In genomic region chr1:6667139-6667538, GRCh38 we compare ENCODE assay signal across 18 cellular contexts. TPM values are rescaled to one million over a fixed set of nuclear protein-coding genes. Genes with fewer than 3 reads are reported as not detected.
DNase-seq lines count a peak whose midpoint lies in the region; ATAC-seq and TF ChIP-seq lines count a peak whose summit lies in the region.
"Had no signal": no experiment of that assay in that cellular context is flagged by ENCODE, and none has a peak within 500 bp of the region (broad histone marks: within the 10 kb centered on the region; RNA-seq: fewer than 3 reads in every experiment).

No MANE protein-coding gene starts in this region.

- peak overlapping the region; percentile 60 for H3K27ac ChIP-seq in right cardiac atrium (ENCODE audit: low read length)
- no peak overlapping the region for H3K27ac ChIP-seq in ovary
- H3K27ac ChIP-seq: 22Rv1, C4-2B, SK-N-MC had no signal

- peak; percentile 42 for DNase-seq in activated effector memory CD4-positive, alpha-beta T cell treated with anti-CD3 and anti-CD28 coated beads, Interleukin-2, amount 50 U/mL, for 16 hours
- no peak for DNase-seq in activated effector memory CD4-positive, alpha-beta T cell treated with Interleukin-2 at 50 U/mL for 16 hours
- DNase-seq in cardiac septum (ENCODE audit: low spot score): peak; percentile 75
- no peak for DNase-seq in right cardiac atrium
- no peak for DNase-seq in cerebellar nuclear complex (lab: John Stamatoyannopoulos, UW)
- DNase-seq in ovary: no peak
- DNase-seq in NCI-H1436 (lab: John Stamatoyannopoulos, UW): no peak
- DNase-seq: Calu3; CD8-positive, alpha-beta memory T cell; Kasumi-1; NCI-H1417; NCI-H187; NCI-H526 treated with DMSO at 0.1 percent for 48 hours; SHP77 treated with DMSO at 0.1 percent for 48 hours had no signal

- H3K36me3 ChIP-seq in ovary: peaks cover 2% of the 10 kb centered on the region

- intact Hi-C loops in cardiac septum (cut with DNase I) (no loop called here), right cardiac atrium (cut with DNase I) (no loop called here), ovary (cut with DNase I) (no loop called here)

- ATAC-seq in right cardiac atrium: peak; percentile 60 to 77
- no peak for ATAC-seq in GM21576 (IDR thresholded peaks at IDR 0.05; ENCODE audit: unreplicated experiment)

- TF ChIP-seq EP300 in ovary (IDR thresholded peaks at IDR 0.05): no peak

- H3K4me1 ChIP-seq in right cardiac atrium (ENCODE audit: control insufficient read depth, insufficient read depth, low read length) (no peaks in the 10 kb centered on the region), ovary (ENCODE audit: insufficient read depth) (no peaks in the 10 kb centered on the region)

- 81% methylated on average over 6 of the region's 6 CpGs for WGBS in right cardiac atrium
- WGBS in ovary, 3 donors: 64 to 85% (median 67%) methylated on average over 6 of the region's 6 CpGs

- no peaks in the 10 kb centered on the region for H3K27me3 ChIP-seq in right cardiac atrium (ENCODE audit: control insufficient read depth, insufficient read depth)
- H3K27me3 ChIP-seq in ovary: no peaks in the 10 kb centered on the region

- TF ChIP-seq POLR2A in ovary (IDR thresholded peaks at IDR 0.05): no peak

- no peak for TF ChIP-seq CTCF in ovary (IDR thresholded peaks at IDR 0.05)

- H3K9me3 ChIP-seq in right cardiac atrium (ENCODE audit: control insufficient read depth, low read length) (no peaks in the 10 kb centered on the region), ovary (no peaks in the 10 kb centered on the region)

- H3K4me3 ChIP-seq in right cardiac atrium (ENCODE audit: low read length): no peak overlapping the region
- no peak overlapping the region for H3K4me3 ChIP-seq in ovary
- H3K4me3 ChIP-seq: SK-N-MC had no signal

RNA-seq across cellular contexts. Expression of gene DNAJC11, which starts 34.5 kb away (rescaled TPM):
- total RNA-seq in cardiac septum (49.4 TPM), right cardiac atrium (10 to 100 TPM; 50.5 to 65.6 (median 56.6) TPM), ovary (10 to 100 TPM; 10.1 to 42.9 (median 37.1) TPM)
- polyA plus RNA-seq in right cardiac atrium (37.5 TPM), ovary (10 to 100 TPM; 18.8 to 94.5 TPM)

RNA-seq across cellular contexts. Expression of gene THAP3, which starts 42.5 kb away (rescaled TPM):
- 8.8 TPM for total RNA-seq in cardiac septum
- 10 to 100 TPM; 10.2 to 17.9 (median 14.3) TPM for total RNA-seq in right cardiac atrium
- 20.8 TPM for polyA plus RNA-seq in right cardiac atrium
- 10 to 100 TPM; 15.7 to 24.6 (median 18.8) TPM for total RNA-seq in ovary
- polyA plus RNA-seq in ovary: 10 to 100 TPM in 1 of 2 donors, 1 to 10 TPM in 1; 5.6 to 33.6 TPM

RNA-seq across cellular contexts. Expression of gene PHF13, which starts 53.6 kb away (rescaled TPM):
- 9.3 TPM for total RNA-seq in cardiac septum
- total RNA-seq in right cardiac atrium: 1 to 10 TPM; 6.4 to 9.7 (median 7.9) TPM
- polyA plus RNA-seq in right cardiac atrium: 4.8 TPM
- total RNA-seq in ovary: 10 to 100 TPM; 11.0 to 32.4 (median 16.5) TPM
- polyA plus RNA-seq in ovary: 10 to 100 TPM; 13.5 to 14.6 TPM

Comparison
In these comparisons a context has a peak if more than half of its experiments do, and no peak if none do; other contexts are left out.
1. DNase-seq: peak in activated effector memory CD4-positive, alpha-beta T cell treated with anti-CD3 and anti-CD28 coated beads, Interleukin-2, amount 50 U/mL, for 16 hours (single experiment) and cardiac septum (single experiment); none in activated effector memory CD4-positive, alpha-beta T cell treated with Interleukin-2 at 50 U/mL for 16 hours (single experiment), right cardiac atrium (0 of 3), cerebellar nuclear complex (0 of 2), ovary (0 of 5) and NCI-H1436 (single experiment).